Comparison of ENCODE assay signal across 16 cellular contexts in the genomic region with DNA sequence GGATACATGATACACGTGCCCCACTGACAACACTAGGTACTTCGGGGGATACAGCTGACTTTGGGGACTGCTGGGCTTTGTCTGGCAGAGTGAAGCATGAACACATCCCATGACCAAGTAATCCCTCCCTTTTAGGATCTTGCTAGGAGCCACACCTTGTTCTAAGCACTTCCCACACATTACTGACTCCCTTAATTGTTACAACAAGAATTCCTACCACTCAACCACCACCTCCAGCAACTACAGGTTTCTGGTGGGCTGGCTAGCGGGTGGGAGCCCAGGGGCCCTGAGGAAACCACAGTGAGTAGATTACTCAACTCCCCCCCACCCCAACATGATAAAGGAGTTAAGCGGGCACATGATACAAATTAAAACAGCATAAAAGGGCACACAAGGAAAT. TPM values are rescaled to one million over a fixed set of nuclear protein-coding genes. Genes with fewer than 3 reads are reported as not detected.
A peak's percentile ranks its signal among the peaks of the same experiment; 100 is the strongest.
DNase-seq lines count a peak whose midpoint lies in the region; ATAC-seq and TF ChIP-seq lines count a peak whose summit lies in the region.
"Had no signal": no experiment of that assay in that cellular context is flagged by ENCODE, and none has a peak within 500 bp of the region (broad histone marks: within the 10 kb centered on the region; RNA-seq: fewer than 3 reads in every experiment).

No MANE protein-coding gene starts in this region.

- POLR2A ChIA-PET in A673 (lab: Charles Lee; ENCODE audit: low non-redundant PET), result no interaction called here
- POLR2A ChIA-PET in activated CD8-positive, alpha-beta T cell treated with anti-CD3 and anti-CD28 coated beads, Interleukin-2, amount 10 ng/mL, durations not matched to agents 7 days and 5 days (lab: Charles Lee), result interaction anchor here (0.7 to 1.2 kb wide), 2 partner anchors 8 to 17 kb away, joined by 3 to 4 read pairs; no protein-coding TSS in a partner anchor

- H3K36me3 Mint-ChIP-seq in CD4-positive, CD25-positive, alpha-beta regulatory T cell, result peaks cover 17% of the 10 kb centered on the region
- H3K36me3 Mint-ChIP-seq in activated CD8-positive, alpha-beta T cell treated with anti-CD3 and anti-CD28 coated beads, Interleukin-2, amount 10 ng/mL, durations not matched to agents 7 days and 5 days (ENCODE audit: low read depth), result peaks cover 32% of the 10 kb centered on the region
- peaks cover 0 to 12% (median 0%) of the 10 kb centered on the region in 3 donors for H3K36me3 Mint-ChIP-seq in immature natural killer cell

- 80 to 85% (median 81%) methylated on average over 4 of the region's 4 CpGs for WGBS in ovary, 3 donors

- intact Hi-C loops in A673 (cut with micrococcal nuclease; ENCODE audit: unreplicated experiment), result no loop called here
- intact Hi-C loops in ovary (cut with DNase I), result loop anchor here in 1 of 4 donors (5.0 kb wide), 1 partner anchor 48 kb away; a partner anchor contains a TSS

- CTCF ChIA-PET in A673 (lab: Charles Lee), result no interaction called here
- CTCF ChIA-PET in activated CD8-positive, alpha-beta T cell treated with anti-CD3 and anti-CD28 coated beads, Interleukin-2, amount 10 ng/mL, durations not matched to agents 7 days and 5 days (lab: Charles Lee), result no interaction called here

- peak overlapping the region in 2 of 3 donors; percentile 76 to 79 for H3K27ac Mint-ChIP-seq in CD4-positive, CD25-positive, alpha-beta regulatory T cell
- peak overlapping the region; percentile 55 for H3K27ac Mint-ChIP-seq in activated CD8-positive, alpha-beta T cell treated with anti-CD3 and anti-CD28 coated beads, Interleukin-2, amount 10 ng/mL, durations not matched to agents 7 days and 5 days
- H3K27ac Mint-ChIP-seq in immature natural killer cell, result peak overlapping the region; percentile 59 to 75 (median 64)

- no peak for ATAC-seq in CD4-positive, CD25-positive, alpha-beta regulatory T cell (ENCODE audit: low read depth in 2 of 2)
- ATAC-seq in activated CD8-positive, alpha-beta T cell treated with anti-CD3 and anti-CD28 coated beads, Interleukin-2, amount 10 ng/mL, durations not matched to agents 7 days and 5 days, result no peak
- ATAC-seq in HG03469 (IDR thresholded peaks at IDR 0.05; ENCODE audit: unreplicated experiment) (no peak), GM19023 (IDR thresholded peaks at IDR 0.05; ENCODE audit: unreplicated experiment) (no peak)
- ATAC-seq: esophagus mucosa had no signal

- H3K36me3 ChIP-seq in A673 (ENCODE audit: insufficient read depth, low read length, poor library complexity, severe bottlenecking) (peaks cover 31% of the 10 kb centered on the region), ovary (no peaks in the 10 kb centered on the region)
- peaks cover 49% of the 10 kb centered on the region for H3K36me3 ChIP-seq in CD4-positive, CD25-positive, alpha-beta regulatory T cell (ENCODE audit: control insufficient read depth, insufficient read depth, low read length)
- peaks cover 46% of the 10 kb centered on the region for H3K36me3 ChIP-seq in effector memory CD4-positive, alpha-beta T cell (ENCODE audit: control insufficient read depth, insufficient read depth, low read length)

- H3K4me1 ChIP-seq in A673 (ENCODE audit: insufficient read depth, low read length, poor library complexity, severe bottlenecking) (peaks cover 14% of the 10 kb centered on the region), ovary (ENCODE audit: insufficient read depth) (peaks cover 3% of the 10 kb centered on the region)
- peaks cover 35% of the 10 kb centered on the region for H3K4me1 ChIP-seq in CD4-positive, CD25-positive, alpha-beta regulatory T cell (ENCODE audit: control insufficient read depth, insufficient read depth, low read length, poor library complexity, severe bottlenecking)
- peaks cover 22% of the 10 kb centered on the region for H3K4me1 ChIP-seq in effector memory CD4-positive, alpha-beta T cell (ENCODE audit: control insufficient read depth, insufficient read depth, low read length, poor library complexity, severe bottlenecking)

- H3K4me3 ChIP-seq in A673 (ENCODE audit: low read depth, low read length, poor library complexity, severe bottlenecking) (no peak overlapping the region), ovary (no peak overlapping the region)
- H3K4me3 ChIP-seq in CD4-positive, CD25-positive, alpha-beta regulatory T cell (ENCODE audit: low read depth, low read length), result no peak overlapping the region
- H3K4me3 ChIP-seq in effector memory CD4-positive, alpha-beta T cell (ENCODE audit: insufficient read depth, low read depth, low read length, poor library complexity, severe bottlenecking), result no peak overlapping the region
- H3K4me3 ChIP-seq: SK-N-MC, smooth muscle cell had no signal

- no peak for TF ChIP-seq POLR2A in ovary (IDR thresholded peaks at IDR 0.05)

- peaks cover 5 to 66% (median 38%) of the 10 kb centered on the region in 4 donors for H3K4me1 Mint-ChIP-seq in CD4-positive, CD25-positive, alpha-beta regulatory T cell
- peaks cover 54% of the 10 kb centered on the region for H3K4me1 Mint-ChIP-seq in activated CD8-positive, alpha-beta T cell treated with anti-CD3 and anti-CD28 coated beads, Interleukin-2, amount 10 ng/mL, durations not matched to agents 7 days and 5 days (ENCODE audit: low read depth)
- H3K4me1 Mint-ChIP-seq in immature natural killer cell, result peaks cover 58 to 63% of the 10 kb centered on the region in 2 donors

- H3K27me3 ChIP-seq in A673 (replicated peaks; ENCODE audit: insufficient read depth, low read depth, low read length, poor library complexity), result no peaks in the 10 kb centered on the region
- H3K27me3 ChIP-seq in CD4-positive, CD25-positive, alpha-beta regulatory T cell (ENCODE audit: control insufficient read depth, insufficient read depth, low read length), result no peaks in the 10 kb centered on the region
- no peaks in the 10 kb centered on the region for H3K27me3 ChIP-seq in ovary
- H3K27me3 ChIP-seq in effector memory CD4-positive, alpha-beta T cell (replicated peaks; ENCODE audit: control insufficient read depth, insufficient read depth, low read length, poor library complexity, severe bottlenecking), result no peaks in the 10 kb centered on the region

- peaks cover 0 to 2% (median 0%) of the 10 kb centered on the region in 7 donors for H3K9me3 Mint-ChIP-seq in CD4-positive, CD25-positive, alpha-beta regulatory T cell
- no peaks in the 10 kb centered on the region for H3K9me3 Mint-ChIP-seq in activated CD8-positive, alpha-beta T cell treated with anti-CD3 and anti-CD28 coated beads, Interleukin-2, amount 10 ng/mL, durations not matched to agents 7 days and 5 days (ENCODE audit: insufficient read depth)
- no peaks in the 10 kb centered on the region for H3K9me3 Mint-ChIP-seq in immature natural killer cell

- peak overlapping the region in 1 of 4 donors; percentile 16 for H3K4me3 Mint-ChIP-seq in CD4-positive, CD25-positive, alpha-beta regulatory T cell
- no peak overlapping the region for H3K4me3 Mint-ChIP-seq in activated CD8-positive, alpha-beta T cell treated with anti-CD3 and anti-CD28 coated beads, Interleukin-2, amount 10 ng/mL, durations not matched to agents 7 days and 5 days
- no peak overlapping the region for H3K4me3 Mint-ChIP-seq in immature natural killer cell

- TF ChIP-seq CTCF in A673 (conservative IDR thresholded peaks at IDR 0.05; ENCODE audit: low read depth, low read length), result no peak
- no peak for TF ChIP-seq CTCF in ovary (IDR thresholded peaks at IDR 0.05)

- H3K9me3 ChIP-seq in A673 (ENCODE audit: low read depth, low read length, poor library complexity, severe bottlenecking), result no peaks in the 10 kb centered on the region
- H3K9me3 ChIP-seq in CD4-positive, CD25-positive, alpha-beta regulatory T cell (ENCODE audit: control insufficient read depth in 2 of 2, low read length in 2 of 2), result no peaks in the 10 kb centered on the region
- H3K9me3 ChIP-seq in ovary, result no peaks in the 10 kb centered on the region
- no peaks in the 10 kb centered on the region for H3K9me3 ChIP-seq in effector memory CD4-positive, alpha-beta T cell (ENCODE audit: control insufficient read depth, low read length)

- no TSS peak for BruUV-seq in A673 (replicated peaks; lab: Mats Ljungman, UMichigan)

- DNase-seq in A673 (ENCODE audit: low spot score), result no peak
- DNase-seq in CD4-positive, CD25-positive, alpha-beta regulatory T cell, result no peak
- DNase-seq in activated CD8-positive, alpha-beta T cell treated with anti-CD3 and anti-CD28 coated beads, Interleukin-2, amount 10 ng/mL, durations not matched to agents 7 days and 5 days, result no peak
- DNase-seq in immature natural killer cell, result no peak
- no peak for DNase-seq in ovary
- DNase-seq in effector memory CD4-positive, alpha-beta T cell, result no peak
- DNase-seq: activated gamma-delta T cell; DMS153; NCI-H2029; stimulated activated CD4-positive, alpha-beta T cell treated with anti-CD3 and anti-CD28 coated beads, Interleukin-4, amount 100 ng/mL, for 4 hours; stimulated activated CD8-positive, alpha-beta memory T cell treated with anti-CD3 and anti-CD28 coated beads, Interleukin-4, amount 100 ng/mL, for 48 hours had no signal

- H3K27ac ChIP-seq in A673 (ENCODE audit: low read depth, low read length, poor library complexity, severe bottlenecking) (peak overlapping the region; percentile 37), ovary (no peak overlapping the region)
- no peak overlapping the region for H3K27ac ChIP-seq in CD4-positive, CD25-positive, alpha-beta regulatory T cell (ENCODE audit: insufficient read depth, low read length, poor library complexity, severe bottlenecking)
- H3K27ac ChIP-seq in effector memory CD4-positive, alpha-beta T cell (ENCODE audit: insufficient read depth, low read length, poor library complexity, severe bottlenecking), result no peak overlapping the region

- H3K27me3 Mint-ChIP-seq in CD4-positive, CD25-positive, alpha-beta regulatory T cell, result peaks cover 3% of the 10 kb centered on the region
- H3K27me3 Mint-ChIP-seq in activated CD8-positive, alpha-beta T cell treated with anti-CD3 and anti-CD28 coated beads, Interleukin-2, amount 10 ng/mL, durations not matched to agents 7 days and 5 days (ENCODE audit: low read depth), result no peaks in the 10 kb centered on the region
- peaks cover 23 to 24% (median 23%) of the 10 kb centered on the region in 3 donors for H3K27me3 Mint-ChIP-seq in immature natural killer cell (ENCODE audit: low read depth in 3 of 3)

- no peak for TF ChIP-seq EP300 in ovary (IDR thresholded peaks at IDR 0.05)

RNA-seq across cellular contexts. Expression of a gene that starts 7.2 kb away (rescaled TPM):
- total RNA-seq in A673 (2021) (36.3 and 37.9 TPM in 2 replicates), ovary (10 to 100 TPM; 20.6 to 37.9 (median 30.2) TPM)
- total RNA-seq in CD4-positive, CD25-positive, alpha-beta regulatory T cell, result 93.1 TPM
- polyA plus RNA-seq in CD4-positive, CD25-positive, alpha-beta regulatory T cell, result 10 to 100 TPM; 19.0 to 28.5 (median 24.6) TPM
- 10 to 100 TPM; 55.6 to 61.9 TPM for total RNA-seq in activated CD8-positive, alpha-beta T cell treated with anti-CD3 and anti-CD28 coated beads, Interleukin-2, amount 10 ng/mL, durations not matched to agents 7 days and 5 days
- polyA plus RNA-seq in immature natural killer cell (10 to 100 TPM; 14.9 to 21.8 (median 20.1) TPM), ovary (10 to 100 TPM; 17.6 to 39.7 TPM)

RNA-seq across cellular contexts. Expression of a gene that starts 37.1 kb away (rescaled TPM):
- total RNA-seq in A673 (2021) (86.4 and 98.4 TPM in 2 replicates), ovary (10 to 100 TPM in 6 of 7 donors, 1 to 10 TPM in 1; 8.9 to 52.6 (median 47.9) TPM)
- total RNA-seq in CD4-positive, CD25-positive, alpha-beta regulatory T cell, result 57.2 TPM
- polyA plus RNA-seq in CD4-positive, CD25-positive, alpha-beta regulatory T cell, result 10 to 100 TPM in 1 of 4 donors, 1 to 10 TPM in 3; 4.8 to 13.7 (median 8.4) TPM
- 10 to 100 TPM; 60.0 to 60.8 TPM for total RNA-seq in activated CD8-positive, alpha-beta T cell treated with anti-CD3 and anti-CD28 coated beads, Interleukin-2, amount 10 ng/mL, durations not matched to agents 7 days and 5 days
- polyA plus RNA-seq in immature natural killer cell (10 to 100 TPM in 1 of 3 donors, 1 to 10 TPM in 2; 1.6 to 19.9 (median 3.4) TPM), ovary (10 to 100 TPM in 1 of 2 donors, 1 to 10 TPM in 1; 5.9 to 26.3 TPM)

RNA-seq across cellular contexts. Expression of a gene that starts 48.6 kb away (rescaled TPM):
- total RNA-seq in A673 (2021) (13.4 and 15.6 TPM in 2 replicates), ovary (10 to 100 TPM; 10.3 to 13.2 (median 11.6) TPM)
- total RNA-seq in CD4-positive, CD25-positive, alpha-beta regulatory T cell, result 62.5 TPM
- polyA plus RNA-seq in CD4-positive, CD25-positive, alpha-beta regulatory T cell, result 1 to 10 TPM; 2.9 to 4.6 (median 3.9) TPM
- 10 to 100 TPM; 17.2 to 17.4 TPM for total RNA-seq in activated CD8-positive, alpha-beta T cell treated with anti-CD3 and anti-CD28 coated beads, Interleukin-2, amount 10 ng/mL, durations not matched to agents 7 days and 5 days
- polyA plus RNA-seq in immature natural killer cell (1 to 10 TPM; 1.2 to 5.3 (median 2.0) TPM), ovary (1 to 10 TPM; 3.0 to 7.3 TPM)
